In genomic region chr20:3759884-3760283, GRCh38 we compare ENCODE assay signal across 33 cellular contexts. TPM values are rescaled to one million over a fixed set of nuclear protein-coding genes. Genes with fewer than 3 reads are reported as not detected.
DNase-seq lines count a peak whose midpoint lies in the region; ATAC-seq and TF ChIP-seq lines count a peak whose summit lies in the region.
"Had no signal": no experiment of that assay in that cellular context is flagged by ENCODE, and none has a peak within 500 bp of the region (broad histone marks: within the 10 kb centered on the region; RNA-seq: fewer than 3 reads in every experiment).

No MANE protein-coding gene starts in this region.

- H3K4ac ChIP-seq in neuronal stem cell (ENCODE audit: low read length) = no peak overlapping the region

- peak overlapping the region; percentile 38 for H3K9ac ChIP-seq in neuronal stem cell (ENCODE audit: low read depth, low read length, poor library complexity)

- H3K14ac ChIP-seq in neuronal stem cell (ENCODE audit: low read length) = peak overlapping the region; percentile 14

- TF ChIP-seq CTCF in type B pancreatic cell (conservative IDR thresholded peaks at IDR 0.05) = no peak

- no peak overlapping the region for H4K8ac ChIP-seq in neuronal stem cell (ENCODE audit: low read depth, low read length)

- peak overlapping the region in 1 of 2 donors; percentile 75 for H3K27ac Mint-ChIP-seq in stimulated activated naive CD8-positive, alpha-beta T cell treated with anti-CD3 and anti-CD28 coated beads, Interleukin-15, amount 100 ng/mL, for 72 hours
- peak overlapping the region; percentile 39 for H3K27ac Mint-ChIP-seq in type B pancreatic cell
- H3K27ac Mint-ChIP-seq: activated CD4-positive, alpha-beta memory T cell treated with anti-CD3 and anti-CD28 coated beads, Interleukin-2, amount 10 ng/mL, durations not matched to agents 7 days and 5 days; activated naive CD4-positive, alpha-beta T cell treated with anti-CD3 and anti-CD28 coated beads, Interleukin-2, amount 10 ng/mL, durations not matched to agents 7 days and 5 days; T-helper 2 cell treated with Interferon-gamma antibody and Interleukin-4, amounts not matched to agents 5 μg/mL and 100 μg/mL, for 36 hours had no signal

- no peaks in the 10 kb centered on the region for H3K27me3 Mint-ChIP-seq in stimulated activated naive CD8-positive, alpha-beta T cell treated with anti-CD3 and anti-CD28 coated beads, Interleukin-15, amount 100 ng/mL, for 72 hours
- no peaks in the 10 kb centered on the region for H3K27me3 Mint-ChIP-seq in type B pancreatic cell
- H3K27me3 Mint-ChIP-seq: activated CD4-positive, alpha-beta memory T cell treated with anti-CD3 and anti-CD28 coated beads, Interleukin-2, amount 10 ng/mL, durations not matched to agents 7 days and 5 days; activated naive CD4-positive, alpha-beta T cell treated with anti-CD3 and anti-CD28 coated beads, Interleukin-2, amount 10 ng/mL, durations not matched to agents 7 days and 5 days; naive thymus-derived CD4-positive, alpha-beta T cell had no signal

- H2BK120ac ChIP-seq in neuronal stem cell (ENCODE audit: low read depth, low read length) = no peak overlapping the region

- H3K9me3 Mint-ChIP-seq in stimulated activated naive CD8-positive, alpha-beta T cell treated with anti-CD3 and anti-CD28 coated beads, Interleukin-15, amount 100 ng/mL, for 72 hours = no peaks in the 10 kb centered on the region
- H3K9me3 Mint-ChIP-seq in type B pancreatic cell = no peaks in the 10 kb centered on the region
- H3K9me3 Mint-ChIP-seq: activated CD4-positive, alpha-beta memory T cell treated with anti-CD3 and anti-CD28 coated beads, Interleukin-2, amount 10 ng/mL, durations not matched to agents 7 days and 5 days; activated naive CD4-positive, alpha-beta T cell treated with anti-CD3 and anti-CD28 coated beads, Interleukin-2, amount 10 ng/mL, durations not matched to agents 7 days and 5 days; naive thymus-derived CD4-positive, alpha-beta T cell; T-helper 2 cell treated with Interferon-gamma antibody and Interleukin-4, amounts not matched to agents 5 μg/mL and 100 μg/mL, for 36 hours had no signal

- peak overlapping the region; percentile 70 for H3K18ac ChIP-seq in neuronal stem cell (ENCODE audit: low read length)

- peaks cover 9% of the 10 kb centered on the region for H3K4me1 Mint-ChIP-seq in stimulated activated naive CD8-positive, alpha-beta T cell treated with anti-CD3 and anti-CD28 coated beads, Interleukin-15, amount 100 ng/mL, for 72 hours
- H3K4me1 Mint-ChIP-seq in type B pancreatic cell (ENCODE audit: unreplicated experiment) = peaks cover 5% of the 10 kb centered on the region
- H3K4me1 Mint-ChIP-seq: activated naive CD4-positive, alpha-beta T cell treated with anti-CD3 and anti-CD28 coated beads, Interleukin-2, amount 10 ng/mL, durations not matched to agents 7 days and 5 days had no signal

- no peak overlapping the region for H3K4me3 ChIP-seq in neuronal stem cell (ENCODE audit: low read length in 2 of 2)
- H3K4me3 ChIP-seq: heart left ventricle, ovary, upper lobe of right lung had no signal

- H3K79me1 ChIP-seq in neuronal stem cell (ENCODE audit: low read depth, low read length) = peaks cover 13% of the 10 kb centered on the region

- no CpG with 5 or more reads among the region's 11 CpGs for WGBS in neuronal stem cell (ENCODE audit: extremely low coverage in 2 of 2, insufficient read length in 2 of 2, insufficient replicate concordance in 1 of 2), 2 donors

- H2AFZ ChIP-seq in neuronal stem cell (ENCODE audit: low read length) = no peak overlapping the region

- no peak for DNase-seq in stimulated activated naive CD8-positive, alpha-beta T cell treated with anti-CD3 and anti-CD28 coated beads, Interleukin-15, amount 100 ng/mL, for 72 hours
- DNase-seq in stimulated activated naive CD8-positive, alpha-beta T cell treated with anti-CD3 and anti-CD28 coated beads, Interleukin-15, Interleukin-2, amounts not matched to agents 100 U/mL and 50 U/mL, for 24 hours = no peak
- DNase-seq in caudate nucleus (lab: John Stamatoyannopoulos, UW) (no peak), neuronal stem cell (ENCODE audit: low spot score) (no peak), type B pancreatic cell (ENCODE audit: extremely low spot score, unreplicated experiment) (no peak), HuH-7 (ENCODE audit: low spot score) (no peak), T-helper 1 cell (no peak)
- DNase-seq: activated CD4-positive, alpha-beta memory T cell treated with anti-CD3 and anti-CD28 coated beads, Interleukin-2, amount 10 ng/mL, durations not matched to agents 7 days and 5 days; activated CD8-positive, alpha-beta memory T cell treated with anti-CD3 and anti-CD28 coated beads, Interleukin-2, amount 50 U/mL, for 4 hours; activated naive CD4-positive, alpha-beta T cell treated with anti-CD3 and anti-CD28 coated beads, Interleukin-2, amount 10 ng/mL, durations not matched to agents 7 days and 5 days; aorta; COR-L47; DMS53; effector CD4-positive, alpha-beta T cell; erythroblast; heart left ventricle; Kasumi-1; naive thymus-derived CD4-positive, alpha-beta T cell; NCI-H1417 treated with DMSO at 0.1 percent for 48 hours; NCI-H2081 treated with DMSO at 0.1 percent for 48 hours; NCI-H226; NCI-H526 treated with DMSO at 0.1 percent for 48 hours; NK-92 treated with Interleukin-12 subunit alpha and Interleukin-12 subunit beta, amount 100 ng/mL, for 24 hours; ovary; retina; SHP77; upper lobe of right lung had no signal

- peak overlapping the region; percentile 92 for H3K23ac ChIP-seq in neuronal stem cell (ENCODE audit: low read depth, low read length, poor library complexity)

- peaks cover 6 to 42% of the 10 kb centered on the region in 2 donors for H3K36me3 ChIP-seq in neuronal stem cell (replicated peaks in 1 of 2; ENCODE audit: control insufficient read depth in 2 of 2, insufficient read depth in 2 of 2, low read length in 2 of 2)
- H3K36me3 ChIP-seq: ovary had no signal

- no peaks in the 10 kb centered on the region for H3K27me3 ChIP-seq in neuronal stem cell (ENCODE audit: control insufficient read depth in 3 of 3, insufficient read depth in 3 of 3, low read depth in 1 of 3, low read length in 3 of 3)
- H3K27me3 ChIP-seq: heart left ventricle, ovary, upper lobe of right lung had no signal

- ATAC-seq in stimulated activated naive CD8-positive, alpha-beta T cell treated with anti-CD3 and anti-CD28 coated beads, Interleukin-15, amount 100 ng/mL, for 72 hours = peak; percentile 8
- no peak for ATAC-seq in stimulated activated naive CD8-positive, alpha-beta T cell treated with anti-CD3 and anti-CD28 coated beads, Interleukin-15, Interleukin-2, amounts not matched to agents 100 U/mL and 50 U/mL, for 24 hours
- ATAC-seq in GM21576 (IDR thresholded peaks at IDR 0.05; ENCODE audit: unreplicated experiment) = no peak
- ATAC-seq: naive thymus-derived CD4-positive, alpha-beta T cell; upper lobe of right lung had no signal

- peak overlapping the region; percentile 77 for H2AK5ac ChIP-seq in neuronal stem cell (ENCODE audit: low read depth, low read length)

- H3K4me2 ChIP-seq in neuronal stem cell (ENCODE audit: insufficient read depth, low read length, poor library complexity, severe bottlenecking) = no peak overlapping the region

- H3K4me3 Mint-ChIP-seq in stimulated activated naive CD8-positive, alpha-beta T cell treated with anti-CD3 and anti-CD28 coated beads, Interleukin-15, amount 100 ng/mL, for 72 hours = no peak overlapping the region
- no peak overlapping the region for H3K4me3 Mint-ChIP-seq in type B pancreatic cell
- H3K4me3 Mint-ChIP-seq: activated CD4-positive, alpha-beta memory T cell treated with anti-CD3 and anti-CD28 coated beads, Interleukin-2, amount 10 ng/mL, durations not matched to agents 7 days and 5 days; activated naive CD4-positive, alpha-beta T cell treated with anti-CD3 and anti-CD28 coated beads, Interleukin-2, amount 10 ng/mL, durations not matched to agents 7 days and 5 days; naive thymus-derived CD4-positive, alpha-beta T cell; T-helper 2 cell treated with Interferon-gamma antibody and Interleukin-4, amounts not matched to agents 5 μg/mL and 100 μg/mL, for 36 hours had no signal

- peak overlapping the region; percentile 32 for H3K27ac ChIP-seq in caudate nucleus (ENCODE audit: low read depth, low read length)
- no peak overlapping the region for H3K27ac ChIP-seq in neuronal stem cell (replicated peaks; ENCODE audit: low read length)
- H3K27ac ChIP-seq: ovary, upper lobe of right lung had no signal

- peaks cover 0 to 18% of the 10 kb centered on the region in 2 donors for H3K4me1 ChIP-seq in neuronal stem cell (ENCODE audit: control insufficient read depth in 2 of 2, insufficient read depth in 1 of 2, low read depth in 1 of 2, low read length in 2 of 2)

- H3K36me3 Mint-ChIP-seq in type B pancreatic cell = peaks cover 3% of the 10 kb centered on the region

- no peak overlapping the region for H2BK12ac ChIP-seq in neuronal stem cell (ENCODE audit: low read length)

- no peaks in the 10 kb centered on the region for H3K9me3 ChIP-seq in neuronal stem cell (replicated peaks in 1 of 2; ENCODE audit: control insufficient read depth in 2 of 2, insufficient read depth in 1 of 2, low read depth in 1 of 2, low read length in 2 of 2)
- H3K9me3 ChIP-seq: heart left ventricle, ovary, upper lobe of right lung had no signal

- peak overlapping the region; percentile 54 for H2BK15ac ChIP-seq in neuronal stem cell (ENCODE audit: low read length)

- no peak overlapping the region for H2BK5ac ChIP-seq in neuronal stem cell (ENCODE audit: low read length)

- H4K91ac ChIP-seq in neuronal stem cell (ENCODE audit: low read depth, low read length, poor library complexity) = no peak overlapping the region

RNA-seq across cellular contexts. Expression of gene ADISSP, which starts 7.7 kb away (rescaled TPM):
- polyA plus RNA-seq in neuronal stem cell (2013, experiment 1 of 2) = 57.7 TPM
- polyA plus RNA-seq in neuronal stem cell (2013, experiment 2 of 2) = 57.2 TPM
- 21.7 and 49.4 TPM in 2 replicates for total RNA-seq in type B pancreatic cell (ENCODE audit: low replicate concordance)

RNA-seq across cellular contexts. Expression of gene SPEF1, which starts 21.4 kb away (rescaled TPM):
- 0.13 TPM for polyA plus RNA-seq in neuronal stem cell (2013, experiment 1 of 2)
- 0.21 TPM for polyA plus RNA-seq in neuronal stem cell (2013, experiment 2 of 2)
- total RNA-seq in type B pancreatic cell (ENCODE audit: low replicate concordance) = 0.55 and 3.0 TPM in 2 replicates
- total RNA-seq: activated CD4-positive, alpha-beta memory T cell treated with anti-CD3 and anti-CD28 coated beads, Interleukin-2, amount 10 ng/mL, durations not matched to agents 7 days and 5 days; aorta had no signal
- polyA plus RNA-seq: naive thymus-derived CD4-positive, alpha-beta T cell had no signal

RNA-seq across cellular contexts. Expression of gene CENPB, which starts 26.7 kb away (rescaled TPM):
- 21.7 TPM for polyA plus RNA-seq in neuronal stem cell (2013, experiment 1 of 2)
- 21.0 TPM for polyA plus RNA-seq in neuronal stem cell (2013, experiment 2 of 2)
- 63.2 and 68.7 TPM in 2 replicates for total RNA-seq in type B pancreatic cell (ENCODE audit: low replicate concordance)

RNA-seq across cellular contexts. Expression of gene HSPA12B, which starts 27.4 kb away (rescaled TPM):
- polyA plus RNA-seq in neuronal stem cell (2013, experiment 1 of 2) = 0.39 TPM
- 0.47 TPM for polyA plus RNA-seq in neuronal stem cell (2013, experiment 2 of 2)
- 0.10 and 5.2 TPM in 2 replicates for total RNA-seq in type B pancreatic cell (ENCODE audit: low replicate concordance)
- total RNA-seq: bronchial epithelial cell; fibroblast of villous mesenchyme; G401; naive thymus-derived CD4-positive, alpha-beta T cell had no signal
- polyA plus RNA-seq: keratinocyte had no signal

RNA-seq across cellular contexts. Expression of gene CDC25B, which starts 36.2 kb away (rescaled TPM):
- 31.6 TPM for polyA plus RNA-seq in neuronal stem cell (2013, experiment 1 of 2)
- polyA plus RNA-seq in neuronal stem cell (2013, experiment 2 of 2) = 31.4 TPM
- 34.8 and 51.1 TPM in 2 replicates for total RNA-seq in type B pancreatic cell (ENCODE audit: low replicate concordance)
